Comparison of ENCODE assay signal across 37 cellular contexts in genomic region chr14:93727917-93728650, GRCh38.
"Had no signal": no experiment of that assay in that cellular context is flagged by ENCODE, and none has a peak within 500 bp of the region (broad histone marks: within the 10 kb centered on the region; RNA-seq: fewer than 3 reads in every experiment).

No MANE protein-coding gene starts in this region.

- H3K27ac Mint-ChIP-seq: activated B cell treated with CpG ODN at 0.5 μM for 24 hours; activated CD4-positive, alpha-beta memory T cell treated with anti-CD3 and anti-CD28 coated beads for 36 hours; activated CD4-positive, alpha-beta T cell treated with anti-CD3 and anti-CD28 coated beads, Interleukin-2, amount 10 ng/mL, durations not matched to agents 24 days and 14 days; activated CD8-positive, alpha-beta T cell treated with anti-CD3 and anti-CD28 coated beads for 36 hours; activated naive CD4-positive, alpha-beta T cell treated with anti-CD3 and anti-CD28 coated beads for 36 hours; activated naive CD4-positive, alpha-beta T cell treated with anti-CD3 and anti-CD28 coated beads, Interleukin-2, amount 50 U/mL, for 72 hours; activated naive CD8-positive, alpha-beta T cell treated with anti-CD3 and anti-CD28 coated beads, Interleukin-2, amount 10 ng/mL, durations not matched to agents 7 days and 5 days; activated naive CD8-positive, alpha-beta T cell treated with anti-CD3 and anti-CD28 coated beads, Interleukin-2, amount 50 U/mL, for 24 hours; activated T-cell treated with anti-CD3 and anti-CD28 coated beads, Interleukin-2, amount 50 U/mL, for 72 hours; activated T-helper 1 cell treated with anti-CD3 and anti-CD28 coated beads, Interleukin-12 subunit alpha, Interleukin-12 subunit beta, Interleukin-2, Interleukin-4 antibody, amounts not matched to agents 30 ng/mL and 10 ng/mL and 1 ng/mL, durations not matched to agents 14 hours and 24 hours and 36 hours; activated T-helper 17 cell treated with anti-CD3 and anti-CD28 coated beads, Interleukin-2, amount 50 U/mL, for 72 hours; brain; T-helper 1 cell treated with Interleukin-12 subunit alpha and Interleukin-12 subunit beta and Interleukin-4 antibody, amounts not matched to agents 30 μg/mL and 1 μg/mL, for 36 hours; T-helper 2 cell treated with Interferon-gamma antibody and Interleukin-4, amounts not matched to agents 5 μg/mL and 100 μg/mL, for 36 hours had no signal

- DNase-seq: activated B cell treated with CpG ODN at 0.5 μM for 24 hours; activated CD4-positive, alpha-beta memory T cell treated with anti-CD3 and anti-CD28 coated beads for 36 hours; activated CD4-positive, alpha-beta T cell treated with anti-CD3 and anti-CD28 coated beads for 4 hours; activated CD4-positive, alpha-beta T cell treated with anti-CD3 and anti-CD28 coated beads, Interleukin-2, amount 10 ng/mL, durations not matched to agents 24 days and 14 days; activated CD4-positive, alpha-beta T cell treated with anti-CD3 and anti-CD28 coated beads, Interleukin-2, amount 50 U/mL, for 1 hour; activated CD4-positive, alpha-beta T cell treated with anti-CD3 and anti-CD28 coated beads, Interleukin-2, amount 50 U/mL, for 4 hours; activated CD4-positive, CD25-positive, alpha-beta regulatory T cell treated with anti-CD3 and anti-CD28 coated beads, Interleukin-2, amount 50 U/mL, for 72 hours; activated CD8-positive, alpha-beta memory T cell treated with anti-CD3 and anti-CD28 coated beads, Interleukin-2, amount 50 U/mL, for 4 hours; activated CD8-positive, alpha-beta T cell treated with anti-CD3 and anti-CD28 coated beads for 36 hours; activated effector memory CD4-positive, alpha-beta T cell treated with anti-CD3 and anti-CD28 coated beads, Interleukin-2, amount 50 U/mL, for 16 hours; activated gamma-delta T cell treated with Interleukin-2 at 50 U/mL for 16 hours; activated naive CD4-positive, alpha-beta T cell; activated naive CD4-positive, alpha-beta T cell treated with anti-CD3 and anti-CD28 coated beads for 36 hours; activated naive CD4-positive, alpha-beta T cell treated with anti-CD3 and anti-CD28 coated beads, Interleukin-2, amount 50 U/mL, for 16 hours; activated naive CD8-positive, alpha-beta T cell treated with anti-CD3 and anti-CD28 coated beads, Interleukin-2, amount 10 ng/mL, durations not matched to agents 7 days and 5 days; activated naive CD8-positive, alpha-beta T cell treated with anti-CD3 and anti-CD28 coated beads, Interleukin-2, amount 50 U/mL, for 24 hours; activated T-cell treated with anti-CD3 and anti-CD28 coated beads for 4 hours; activated T-cell treated with anti-CD3 and anti-CD28 coated beads, Interleukin-2, amount 50 U/mL, for 1 hour; activated T-cell treated with anti-CD3 and anti-CD28 coated beads, Interleukin-2, amount 50 U/mL, for 4 hours; activated T-cell treated with anti-CD3 and anti-CD28 coated beads, Interleukin-2, amount 50 U/mL, for 72 hours; amygdala; caudate nucleus; T-helper 1 cell; T-helper 2 cell; T-helper 9 cell had no signal

- H3K27me3 ChIP-seq: ascending aorta, cardiac muscle cell had no signal

- H3K4me1 Mint-ChIP-seq: activated B cell treated with CpG ODN at 0.5 μM for 24 hours; activated CD4-positive, alpha-beta T cell treated with anti-CD3 and anti-CD28 coated beads, Interleukin-2, amount 10 ng/mL, durations not matched to agents 24 days and 14 days; activated naive CD8-positive, alpha-beta T cell treated with anti-CD3 and anti-CD28 coated beads, Interleukin-2, amount 10 ng/mL, durations not matched to agents 7 days and 5 days; activated naive CD8-positive, alpha-beta T cell treated with anti-CD3 and anti-CD28 coated beads, Interleukin-2, amount 50 U/mL, for 24 hours; activated T-helper 17 cell treated with anti-CD3 and anti-CD28 coated beads, Interleukin-2, amount 50 U/mL, for 72 hours; brain; central memory CD8-positive, alpha-beta T cell had no signal

- H3K9me3 Mint-ChIP-seq: activated B cell treated with CpG ODN at 0.5 μM for 24 hours; activated CD4-positive, alpha-beta memory T cell treated with anti-CD3 and anti-CD28 coated beads for 36 hours; activated CD4-positive, alpha-beta T cell treated with anti-CD3 and anti-CD28 coated beads, Interleukin-2, amount 10 ng/mL, durations not matched to agents 24 days and 14 days; activated CD8-positive, alpha-beta T cell treated with anti-CD3 and anti-CD28 coated beads for 36 hours; activated naive CD4-positive, alpha-beta T cell treated with anti-CD3 and anti-CD28 coated beads for 36 hours; activated naive CD4-positive, alpha-beta T cell treated with anti-CD3 and anti-CD28 coated beads, Interleukin-2, amount 50 U/mL, for 72 hours; activated naive CD8-positive, alpha-beta T cell treated with anti-CD3 and anti-CD28 coated beads, Interleukin-2, amount 10 ng/mL, durations not matched to agents 7 days and 5 days; activated naive CD8-positive, alpha-beta T cell treated with anti-CD3 and anti-CD28 coated beads, Interleukin-2, amount 50 U/mL, for 24 hours; activated T-cell treated with anti-CD3 and anti-CD28 coated beads, Interleukin-2, amount 50 U/mL, for 4 hours; activated T-cell treated with anti-CD3 and anti-CD28 coated beads, Interleukin-2, amount 50 U/mL, for 72 hours; activated T-helper 1 cell treated with anti-CD3 and anti-CD28 coated beads, Interleukin-12 subunit alpha, Interleukin-12 subunit beta, Interleukin-2, Interleukin-4 antibody, amounts not matched to agents 30 ng/mL and 10 ng/mL and 1 ng/mL, durations not matched to agents 14 hours and 24 hours and 36 hours; activated T-helper 17 cell treated with anti-CD3 and anti-CD28 coated beads, Interleukin-2, amount 50 U/mL, for 72 hours; brain; central memory CD8-positive, alpha-beta T cell; T-helper 1 cell treated with Interleukin-12 subunit alpha and Interleukin-12 subunit beta and Interleukin-4 antibody, amounts not matched to agents 30 μg/mL and 1 μg/mL, for 36 hours; T-helper 2 cell treated with Interferon-gamma antibody and Interleukin-4, amounts not matched to agents 5 μg/mL and 100 μg/mL, for 36 hours had no signal

- H3K27ac ChIP-seq: ascending aorta, cardiac muscle cell, VCaP had no signal

- H3K4me1 ChIP-seq: ascending aorta had no signal

- H3K36me3 ChIP-seq: ascending aorta, cardiac muscle cell had no signal

- H3K4me3 Mint-ChIP-seq: activated B cell treated with CpG ODN at 0.5 μM for 24 hours; activated CD4-positive, alpha-beta memory T cell treated with anti-CD3 and anti-CD28 coated beads for 36 hours; activated CD4-positive, alpha-beta T cell treated with anti-CD3 and anti-CD28 coated beads, Interleukin-2, amount 10 ng/mL, durations not matched to agents 24 days and 14 days; activated CD8-positive, alpha-beta T cell treated with anti-CD3 and anti-CD28 coated beads for 36 hours; activated naive CD4-positive, alpha-beta T cell treated with anti-CD3 and anti-CD28 coated beads for 36 hours; activated naive CD8-positive, alpha-beta T cell treated with anti-CD3 and anti-CD28 coated beads, Interleukin-2, amount 10 ng/mL, durations not matched to agents 7 days and 5 days; activated naive CD8-positive, alpha-beta T cell treated with anti-CD3 and anti-CD28 coated beads, Interleukin-2, amount 50 U/mL, for 24 hours; activated T-cell treated with anti-CD3 and anti-CD28 coated beads, Interleukin-2, amount 50 U/mL, for 4 hours; activated T-cell treated with anti-CD3 and anti-CD28 coated beads, Interleukin-2, amount 50 U/mL, for 72 hours; activated T-helper 1 cell treated with anti-CD3 and anti-CD28 coated beads, Interleukin-12 subunit alpha, Interleukin-12 subunit beta, Interleukin-2, Interleukin-4 antibody, amounts not matched to agents 30 ng/mL and 10 ng/mL and 1 ng/mL, durations not matched to agents 14 hours and 24 hours and 36 hours; activated T-helper 17 cell treated with anti-CD3 and anti-CD28 coated beads, Interleukin-2, amount 50 U/mL, for 72 hours; brain; central memory CD8-positive, alpha-beta T cell; T-helper 1 cell treated with Interleukin-12 subunit alpha and Interleukin-12 subunit beta and Interleukin-4 antibody, amounts not matched to agents 30 μg/mL and 1 μg/mL, for 36 hours; T-helper 2 cell treated with Interferon-gamma antibody and Interleukin-4, amounts not matched to agents 5 μg/mL and 100 μg/mL, for 36 hours had no signal

- ATAC-seq: activated CD8-positive, alpha-beta T cell treated with anti-CD3 and anti-CD28 coated beads for 36 hours; activated naive CD4-positive, alpha-beta T cell treated with anti-CD3 and anti-CD28 coated beads, Interleukin-2, amount 50 U/mL, for 72 hours; activated naive CD8-positive, alpha-beta T cell treated with anti-CD3 and anti-CD28 coated beads, Interleukin-2, amount 50 U/mL, for 24 hours; activated T-cell treated with anti-CD3 and anti-CD28 coated beads, Interleukin-2, amount 50 U/mL, for 4 hours; activated T-cell treated with anti-CD3 and anti-CD28 coated beads, Interleukin-2, amount 50 U/mL, for 72 hours; activated T-helper 17 cell treated with anti-CD3 and anti-CD28 coated beads, Interleukin-2, amount 50 U/mL, for 72 hours had no signal

- H3K27me3 Mint-ChIP-seq: activated B cell treated with CpG ODN at 0.5 μM for 24 hours; activated CD4-positive, alpha-beta T cell treated with anti-CD3 and anti-CD28 coated beads, Interleukin-2, amount 10 ng/mL, durations not matched to agents 24 days and 14 days; activated CD8-positive, alpha-beta T cell treated with anti-CD3 and anti-CD28 coated beads for 36 hours; activated naive CD8-positive, alpha-beta T cell treated with anti-CD3 and anti-CD28 coated beads, Interleukin-2, amount 10 ng/mL, durations not matched to agents 7 days and 5 days; activated naive CD8-positive, alpha-beta T cell treated with anti-CD3 and anti-CD28 coated beads, Interleukin-2, amount 50 U/mL, for 24 hours; activated T-helper 17 cell treated with anti-CD3 and anti-CD28 coated beads, Interleukin-2, amount 50 U/mL, for 72 hours had no signal

- H3K4me3 ChIP-seq: ascending aorta, cardiac muscle cell had no signal

- H3K9me3 ChIP-seq: ascending aorta had no signal

- H3K36me3 Mint-ChIP-seq: activated CD4-positive, alpha-beta memory T cell treated with anti-CD3 and anti-CD28 coated beads for 36 hours; activated naive CD4-positive, alpha-beta T cell treated with anti-CD3 and anti-CD28 coated beads, Interleukin-2, amount 50 U/mL, for 72 hours; activated naive CD8-positive, alpha-beta T cell treated with anti-CD3 and anti-CD28 coated beads, Interleukin-2, amount 10 ng/mL, durations not matched to agents 7 days and 5 days; brain had no signal

- FAIRE-seq: bronchial epithelial cell, TTC549 had no signal
